In the genomic region with DNA sequence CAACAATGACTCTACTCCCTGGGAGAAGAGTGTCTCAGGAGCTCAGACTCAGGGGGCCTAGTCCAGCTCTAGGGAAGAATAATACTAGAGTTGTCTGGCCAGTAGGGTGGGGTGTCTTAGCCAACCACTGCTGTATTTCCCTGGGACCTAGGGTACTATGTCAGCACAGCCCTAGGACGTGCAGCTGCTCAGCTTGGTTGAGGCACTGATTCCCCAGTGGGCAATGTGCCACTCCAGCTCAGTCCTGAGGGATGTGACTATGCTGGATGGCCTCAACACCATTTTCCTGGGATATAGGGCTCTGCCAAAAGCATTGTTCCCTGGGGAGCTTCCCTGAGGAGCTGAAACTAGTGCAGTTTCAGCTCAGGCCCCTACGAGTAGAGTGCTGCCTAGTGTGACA, we compare ENCODE assay signal across 21 cellular contexts. TPM values are rescaled to one million over a fixed set of nuclear protein-coding genes. Genes with fewer than 3 reads are reported as not detected.
"Had no signal": no experiment of that assay in that cellular context is flagged by ENCODE, and none has a peak within 500 bp of the region (broad histone marks: within the 10 kb centered on the region; RNA-seq: fewer than 3 reads in every experiment).

No MANE protein-coding gene starts in this region.

- ATAC-seq: foreskin keratinocyte, gastroesophageal sphincter, heart right ventricle, left lung, left ventricle myocardium superior, lower lobe of right lung, mucosa of descending colon had no signal

- H3K27ac ChIP-seq: coronary artery, dorsolateral prefrontal cortex, esophagus muscularis mucosa, foreskin keratinocyte, gastroesophageal sphincter, heart right ventricle, left lung, lower lobe of right lung had no signal

- DNase-seq: dermis blood vessel endothelial cell; dorsolateral prefrontal cortex; effector CD4-positive, alpha-beta T cell; effector memory CD4-positive, alpha-beta T cell; foreskin keratinocyte; glutamatergic neuron; heart right ventricle; hippocampal formation; left cardiac atrium; left lung; left ventricle myocardium superior; lower lobe of right lung; mesenchymal stem cell; mucosa of descending colon; naive B cell had no signal

- H3K36me3 ChIP-seq: esophagus muscularis mucosa, gastroesophageal sphincter, heart right ventricle, left lung, lower lobe of right lung had no signal

- H3K4me1 ChIP-seq: esophagus muscularis mucosa, foreskin keratinocyte, gastroesophageal sphincter, heart right ventricle, left lung, lower lobe of right lung had no signal

- H3K4me3 ChIP-seq: coronary artery, dorsolateral prefrontal cortex, esophagus muscularis mucosa, gastroesophageal sphincter, heart right ventricle, left lung, lower lobe of right lung, mucosa of descending colon had no signal

- H3K27me3 ChIP-seq: dorsolateral prefrontal cortex, esophagus muscularis mucosa, foreskin keratinocyte, gastroesophageal sphincter, heart right ventricle, left lung had no signal

RNA-seq across cellular contexts. Expression of gene TNN, which starts 47.4 kb away (rescaled TPM):
- polyA plus RNA-seq: endothelial cell of umbilical vein, fibroblast of lung, foreskin keratinocyte, keratinocyte had no signal
